Comparison of ENCODE assay signal across 25 cellular contexts in genomic region chr5:8997542-8998070, GRCh38.
"Had no signal": no experiment of that assay in that cellular context is flagged by ENCODE, and none has a peak within 500 bp of the region (broad histone marks: within the 10 kb centered on the region; RNA-seq: fewer than 3 reads in every experiment).

No MANE protein-coding gene starts in this region.

- H3K4me3 ChIP-seq: colonic mucosa, gastrocnemius medialis, lower lobe of right lung, mucosa of descending colon, right lobe of liver, suprapubic skin, transverse colon, upper lobe of right lung, uterus had no signal

- H3K27ac Mint-ChIP-seq: dendritic cell treated with granulocyte-macrophage colony-stimulating factor and Interleukin-4, amounts not matched to agents 40 ng/mL and 50 ng/mL, for 4 days; effector memory CD8-positive, alpha-beta T cell; memory B cell; mesothelial cell of epicardium; naive B cell; natural killer cell treated with Interleukin-12 subunit alpha and Interleukin-12 subunit beta and Interleukin-15 and Interleukin-18, amount 100 ng/mL, for 72 hours; progenitor cell of endocrine pancreas; stimulated activated naive B cell treated with anti-CD40 and anti-IgM and Interleukin-4, amounts not matched to agents 10 μg/mL and 1 μg/mL and 100 μg/mL, for 72 hours; stimulated activated naive CD8-positive, alpha-beta T cell treated with anti-CD3 and anti-CD28 coated beads, Interleukin-15, amount 100 ng/mL, for 72 hours had no signal

- H3K4me1 ChIP-seq: colonic mucosa, gastrocnemius medialis, lower lobe of right lung, parathyroid adenoma, right lobe of liver, suprapubic skin, transverse colon, upper lobe of right lung, uterus had no signal

- H3K9me3 ChIP-seq: colonic mucosa, gastrocnemius medialis, lower lobe of right lung, mucosa of descending colon, right lobe of liver, suprapubic skin, transverse colon, upper lobe of right lung, uterus had no signal

- H3K79me2 ChIP-seq: parathyroid adenoma had no signal

- H3K36me3 ChIP-seq: colonic mucosa, gastrocnemius medialis, lower lobe of right lung, right lobe of liver, suprapubic skin, transverse colon, upper lobe of right lung, uterus had no signal

- H3K36me3 Mint-ChIP-seq: memory B cell; mesothelial cell of epicardium; naive B cell; natural killer cell treated with Interleukin-12 subunit alpha and Interleukin-12 subunit beta and Interleukin-15 and Interleukin-18, amount 100 ng/mL, for 72 hours; stimulated activated naive B cell treated with anti-CD40 and anti-IgM and Interleukin-4, amounts not matched to agents 10 μg/mL and 1 μg/mL and 100 μg/mL, for 72 hours had no signal

- ATAC-seq: effector memory CD8-positive, alpha-beta T cell; gastrocnemius medialis; left ventricle myocardium superior; lower lobe of right lung; mucosa of descending colon; natural killer cell treated with Interleukin-12 subunit alpha and Interleukin-12 subunit beta and Interleukin-15 and Interleukin-18, amount 100 ng/mL, for 72 hours; right lobe of liver; stimulated activated naive B cell treated with anti-CD40 and anti-IgM and Interleukin-4, amounts not matched to agents 10 μg/mL and 1 μg/mL and 100 μg/mL, for 72 hours; stimulated activated naive CD8-positive, alpha-beta T cell treated with anti-CD3 and anti-CD28 coated beads, Interleukin-15, amount 100 ng/mL, for 72 hours; upper lobe of right lung had no signal

- H3K27me3 Mint-ChIP-seq: dendritic cell treated with granulocyte-macrophage colony-stimulating factor and Interleukin-4, amounts not matched to agents 40 ng/mL and 50 ng/mL, for 4 days; effector memory CD8-positive, alpha-beta T cell; memory B cell; naive B cell; natural killer cell treated with Interleukin-12 subunit alpha and Interleukin-12 subunit beta and Interleukin-15 and Interleukin-18, amount 100 ng/mL, for 72 hours; progenitor cell of endocrine pancreas; stimulated activated naive B cell treated with anti-CD40 and anti-IgM and Interleukin-4, amounts not matched to agents 10 μg/mL and 1 μg/mL and 100 μg/mL, for 72 hours; stimulated activated naive CD8-positive, alpha-beta T cell treated with anti-CD3 and anti-CD28 coated beads, Interleukin-15, amount 100 ng/mL, for 72 hours had no signal

- H3K4me3 Mint-ChIP-seq: dendritic cell treated with granulocyte-macrophage colony-stimulating factor and Interleukin-4, amounts not matched to agents 40 ng/mL and 50 ng/mL, for 4 days; effector memory CD8-positive, alpha-beta T cell; memory B cell; mesothelial cell of epicardium; naive B cell; natural killer cell treated with Interleukin-12 subunit alpha and Interleukin-12 subunit beta and Interleukin-15 and Interleukin-18, amount 100 ng/mL, for 72 hours; neural crest cell; stimulated activated naive B cell treated with anti-CD40 and anti-IgM and Interleukin-4, amounts not matched to agents 10 μg/mL and 1 μg/mL and 100 μg/mL, for 72 hours; stimulated activated naive CD8-positive, alpha-beta T cell treated with anti-CD3 and anti-CD28 coated beads, Interleukin-15, amount 100 ng/mL, for 72 hours had no signal

- H3K27me3 ChIP-seq: colonic mucosa, gastrocnemius medialis, right lobe of liver, suprapubic skin, transverse colon, upper lobe of right lung, uterus had no signal

- H3K9ac ChIP-seq: parathyroid adenoma had no signal

- H2AFZ ChIP-seq: parathyroid adenoma had no signal

- H3K9me3 Mint-ChIP-seq: dendritic cell treated with granulocyte-macrophage colony-stimulating factor and Interleukin-4, amounts not matched to agents 40 ng/mL and 50 ng/mL, for 4 days; memory B cell; stimulated activated naive B cell treated with anti-CD40 and anti-IgM and Interleukin-4, amounts not matched to agents 10 μg/mL and 1 μg/mL and 100 μg/mL, for 72 hours; stimulated activated naive CD8-positive, alpha-beta T cell treated with anti-CD3 and anti-CD28 coated beads, Interleukin-15, amount 100 ng/mL, for 72 hours had no signal

- DNase-seq: colonic mucosa; effector memory CD8-positive, alpha-beta T cell; gastrocnemius medialis; head of caudate nucleus; kidney; left ventricle myocardium superior; lower lobe of right lung; mucosa of descending colon; naive B cell; right lobe of liver; stimulated activated CD4-positive, alpha-beta T cell treated with anti-CD3 and anti-CD28 coated beads, Interleukin-15, amount 100 ng/mL, for 24 hours; stimulated activated CD4-positive, alpha-beta T cell treated with anti-CD3 and anti-CD28 coated beads, Interleukin-2, amount 100 ng/mL, for 48 hours; stimulated activated naive B cell treated with anti-CD40 and anti-IgM and Interleukin-4, amounts not matched to agents 10 μg/mL and 1 μg/mL and 100 μg/mL, for 72 hours; stimulated activated naive CD8-positive, alpha-beta T cell treated with anti-CD3 and anti-CD28 coated beads, Interleukin-15, amount 100 ng/mL, for 72 hours; transverse colon; upper lobe of right lung; uterus had no signal

- H3K27ac ChIP-seq: colonic mucosa, gastrocnemius medialis, lower lobe of right lung, parathyroid adenoma, right lobe of liver, suprapubic skin, transverse colon, upper lobe of right lung, uterus had no signal

- H3K4me1 Mint-ChIP-seq: memory B cell; naive B cell; stimulated activated naive B cell treated with anti-CD40 and anti-IgM and Interleukin-4, amounts not matched to agents 10 μg/mL and 1 μg/mL and 100 μg/mL, for 72 hours; stimulated activated naive CD8-positive, alpha-beta T cell treated with anti-CD3 and anti-CD28 coated beads, Interleukin-15, amount 100 ng/mL, for 72 hours had no signal
